ENCODE assay signal across 10 cellular contexts in genomic region chr11:129639300-129639699, GRCh38.
A peak's percentile ranks its signal among the peaks of the same experiment; 100 is the strongest.
DNase-seq lines count a peak whose midpoint lies in the region; TF ChIP-seq lines count a peak whose summit lies in the region.
"Had no signal": no experiment of that assay in that cellular context is flagged by ENCODE, and none has a peak within 500 bp of the region (broad histone marks: within the 10 kb centered on the region; RNA-seq: fewer than 3 reads in every experiment).

No MANE protein-coding gene starts in this region.

- H3K36me3 ChIP-seq in adrenal gland (replicated peaks in 1 of 2), result no peaks in the 10 kb centered on the region

- H3K4me1 ChIP-seq in adrenal gland (replicated peaks in 1 of 2), result no peaks in the 10 kb centered on the region
- H3K4me1 ChIP-seq: parathyroid adenoma had no signal

- WGBS in adrenal gland, 4 donors, result 71 to 96% (median 76%) methylated on average over 2 of the region's 2 CpGs

- H3K4me3 ChIP-seq in adrenal gland, result no peak overlapping the region
- H3K4me3 ChIP-seq: SK-N-MC had no signal

- no peaks in the 10 kb centered on the region for H3K9me3 ChIP-seq in adrenal gland (replicated peaks in 1 of 3)

- H3K9me3 Mint-ChIP-seq in activated naive CD4-positive, alpha-beta T cell treated with anti-CD3 and anti-CD28 coated beads, Interleukin-2, amount 10 ng/mL, durations not matched to agents 7 days and 5 days, result no peaks in the 10 kb centered on the region

- TF ChIP-seq CTCF in adrenal gland (IDR thresholded peaks at IDR 0.05), result no peak

- intact Hi-C loops in adrenal gland (cut with DNase I), result no loop called here
- intact Hi-C loops in cardiac septum (cut with DNase I), result no loop called here

- TF ChIP-seq POLR2A in adrenal gland (IDR thresholded peaks at IDR 0.05), result no peak

- DNase-seq in DMS53 (lab: John Stamatoyannopoulos, UW) (peak; percentile 94), M059J (ENCODE audit: low read depth) (peak; percentile 98), left kidney (ENCODE audit: low read depth, low spot score) (peak; percentile 16), adrenal gland (no peak), iPS-NIHi11 (ENCODE audit: low spot score) (no peak), cardiac septum (ENCODE audit: low spot score) (no peak), retina (no peak)
- DNase-seq in activated naive CD4-positive, alpha-beta T cell treated with anti-CD3 and anti-CD28 coated beads, Interleukin-2, amount 10 ng/mL, durations not matched to agents 7 days and 5 days, result no peak

- H3K27me3 Mint-ChIP-seq in activated naive CD4-positive, alpha-beta T cell treated with anti-CD3 and anti-CD28 coated beads, Interleukin-2, amount 10 ng/mL, durations not matched to agents 7 days and 5 days, result no peaks in the 10 kb centered on the region

- no peaks in the 10 kb centered on the region for H3K36me3 Mint-ChIP-seq in activated naive CD4-positive, alpha-beta T cell treated with anti-CD3 and anti-CD28 coated beads, Interleukin-2, amount 10 ng/mL, durations not matched to agents 7 days and 5 days

- no peak overlapping the region for H3K27ac ChIP-seq in adrenal gland
- H3K27ac ChIP-seq: parathyroid adenoma, SK-N-MC had no signal

- H3K27ac Mint-ChIP-seq in activated naive CD4-positive, alpha-beta T cell treated with anti-CD3 and anti-CD28 coated beads, Interleukin-2, amount 10 ng/mL, durations not matched to agents 7 days and 5 days, result peak overlapping the region; percentile 12

- H3K4me3 Mint-ChIP-seq in activated naive CD4-positive, alpha-beta T cell treated with anti-CD3 and anti-CD28 coated beads, Interleukin-2, amount 10 ng/mL, durations not matched to agents 7 days and 5 days, result no peak overlapping the region

- peaks cover 33% of the 10 kb centered on the region for H3K4me1 Mint-ChIP-seq in activated naive CD4-positive, alpha-beta T cell treated with anti-CD3 and anti-CD28 coated beads, Interleukin-2, amount 10 ng/mL, durations not matched to agents 7 days and 5 days

- H3K27me3 ChIP-seq in adrenal gland, result peaks cover 4% of the 10 kb centered on the region

- CTCF ChIA-PET in activated naive CD4-positive, alpha-beta T cell treated with anti-CD3 and anti-CD28 coated beads, Interleukin-2, amount 10 ng/mL, durations not matched to agents 7 days and 5 days (lab: Charles Lee), result interaction anchor here (1.3 kb wide), 1 partner anchor 55 kb away, joined by 4 read pairs; no protein-coding TSS in a partner anchor

Comparison
In these comparisons a context has a peak if more than half of its experiments do, and no peak if none do; other contexts are left out.
1. DNase-seq: peak in DMS53 (single experiment), M059J (single experiment) and left kidney (single experiment); none in activated naive CD4-positive, alpha-beta T cell treated with anti-CD3 and anti-CD28 coated beads, Interleukin-2, amount 10 ng/mL, durations not matched to agents 7 days and 5 days (single experiment), adrenal gland (0 of 7), iPS-NIHi11 (single experiment), cardiac septum (single experiment) and retina (single experiment).